Comparison of ENCODE assay signal across 1 cellular context in genomic region chr2:158482594-158482993, GRCh38.
TF ChIP-seq lines count a peak whose summit lies in the region.

No MANE protein-coding gene starts in this region.

TF ChIP-seq in HCT116, 20 proteins besides CTCF, POLR2A, EP300 and RAD21 (continued from another document):
- TF ChIP-seq TCF7L2 (IDR thresholded peaks at IDR 0.05; ENCODE audit: borderline replicate concordance, extremely low read depth, insufficient read depth, insufficient read length), result no peak
- no peak for TF ChIP-seq EZH2phosphoT487 (IDR thresholded peaks at IDR 0.05; ENCODE audit: borderline replicate concordance)
- no peak for TF ChIP-seq EGR1 (IDR thresholded peaks at IDR 0.05; ENCODE audit: low read depth)
- TF ChIP-seq ZBTB33 (IDR thresholded peaks at IDR 0.05; ENCODE audit: extremely low read depth, insufficient replicate concordance, low read length), result no peak
- no peak for TF ChIP-seq EZH2 (IDR thresholded peaks at IDR 0.05)
- TF ChIP-seq SRF (IDR thresholded peaks at IDR 0.05; ENCODE audit: low read depth), result no peak
- TF ChIP-seq SIN3A (IDR thresholded peaks at IDR 0.05; ENCODE audit: low read depth), result no peak
- no peak for TF ChIP-seq FOSL1 (IDR thresholded peaks at IDR 0.05; ENCODE audit: low read depth)
